In the genomic region with DNA sequence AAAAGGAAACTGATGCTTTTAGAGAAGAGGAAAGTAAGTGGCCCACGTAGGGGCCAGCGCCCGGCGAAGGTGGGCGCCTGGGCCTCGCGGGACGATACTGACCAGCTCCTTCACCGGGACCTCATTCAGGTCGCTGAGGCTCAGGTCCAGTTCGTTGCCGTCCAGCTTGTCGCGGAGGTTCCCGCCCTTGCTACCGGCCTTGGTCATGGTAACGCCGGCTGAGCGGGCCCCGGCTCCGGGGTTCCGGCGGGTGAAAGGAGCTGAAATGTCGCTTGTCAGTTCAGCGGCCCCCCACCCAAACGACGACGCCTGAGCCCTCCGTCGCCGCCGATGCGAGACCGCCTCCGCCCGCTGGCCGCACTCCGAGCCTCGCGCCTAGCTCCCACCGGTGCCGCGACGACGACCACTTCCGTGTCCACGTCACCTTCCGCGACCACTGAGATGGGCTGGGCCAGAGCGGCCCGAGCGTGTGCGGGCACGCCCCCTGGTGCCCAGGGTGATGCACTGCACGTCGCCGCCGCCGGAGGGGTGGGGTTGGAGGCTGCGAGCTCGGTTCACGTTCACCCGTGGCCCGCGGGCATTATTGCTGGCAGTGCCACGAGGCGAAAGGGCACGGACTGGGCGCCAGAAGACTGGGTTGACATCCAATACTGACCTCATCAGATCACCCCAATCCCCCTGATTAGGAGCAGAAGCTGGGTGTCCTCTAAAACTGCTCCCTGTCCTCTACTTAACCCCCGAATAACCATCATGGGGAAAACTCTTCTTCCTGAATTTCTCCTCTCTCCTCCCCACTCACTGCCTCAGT, we compare ENCODE assay signal across 8 cellular contexts. TPM values are rescaled to one million over a fixed set of nuclear protein-coding genes. Genes with fewer than 3 reads are reported as not detected.
DNase-seq lines count a peak whose midpoint lies in the region; ATAC-seq and TF ChIP-seq lines count a peak whose summit lies in the region.

A gene (minus strand): TSS at position 413 of the 808 bp plus-strand sequence. CDS start 206 bp downstream, at position 207.

- H3K36me3 Mint-ChIP-seq in activated naive CD8-positive, alpha-beta T cell = peaks cover 6% of the 10 kb centered on the region
- H3K36me3 Mint-ChIP-seq in glutamatergic neuron (ENCODE audit: unreplicated experiment) (no peaks in the 10 kb centered on the region), osteocyte (ENCODE audit: unreplicated experiment) (peaks cover 19% of the 10 kb centered on the region)

- DNase-seq in HFF-Myc (ENCODE audit: extremely low read depth, low read depth) (peak; percentile 44), MV-4-11 (lab: John Stamatoyannopoulos, UW) (peak; percentile 76), SKM-1 treated with dmso at 0.1 percent for 144 hours (lab: John Stamatoyannopoulos, UW; ENCODE audit: unreplicated experiment) (peak; percentile 68), glutamatergic neuron (peak; percentile 93), osteocyte (ENCODE audit: extremely low spot score, unreplicated experiment) (peak; percentile 98), thoracic aorta (ENCODE audit: low spot score) (peak; percentile 68)

- H3K9me3 ChIP-seq in thoracic aorta = no peaks in the 10 kb centered on the region

- H3K4me3 ChIP-seq in HFF-Myc (replicated peaks; ENCODE audit: low read depth, low read length) (peak within 1 kb of the TSS; percentile 100), thoracic aorta (peak within 1 kb of the TSS; percentile 91)

- peak; percentile 87 for TF ChIP-seq CTCF in HFF-Myc (IDR thresholded peaks at IDR 0.05; ENCODE audit: low read depth, low read length, missing control alignments)
- peak; percentile 99 for TF ChIP-seq CTCF in glutamatergic neuron (IDR thresholded peaks at IDR 0.05; ENCODE audit: partially characterized antibody, unreplicated experiment)
- peak; percentile 97 for TF ChIP-seq CTCF in osteocyte (IDR thresholded peaks at IDR 0.05)
- peak; percentile 97 for TF ChIP-seq CTCF in thoracic aorta (IDR thresholded peaks at IDR 0.05)

- no peaks in the 10 kb centered on the region for H3K27me3 Mint-ChIP-seq in activated naive CD8-positive, alpha-beta T cell
- H3K27me3 Mint-ChIP-seq in glutamatergic neuron (ENCODE audit: unreplicated experiment) (peaks cover 4% of the 10 kb centered on the region), osteocyte (ENCODE audit: unreplicated experiment) (no peaks in the 10 kb centered on the region)

- peak; percentile 96 for ATAC-seq in thoracic aorta (ENCODE audit: insufficient number of reproducible peaks, low FRiP score, low read depth)

- peaks cover 31% of the 10 kb centered on the region for H3K4me1 Mint-ChIP-seq in activated naive CD8-positive, alpha-beta T cell (ENCODE audit: low read depth)
- H3K4me1 Mint-ChIP-seq in glutamatergic neuron (ENCODE audit: low read depth, unreplicated experiment) = peaks cover 6% of the 10 kb centered on the region
- H3K4me1 Mint-ChIP-seq in osteocyte (ENCODE audit: unreplicated experiment) = peaks cover 25% of the 10 kb centered on the region

- TF ChIP-seq POLR2A in GM10847 (IDR thresholded peaks at IDR 0.05; ENCODE audit: extremely low read depth, insufficient read length) = peak; percentile 89

- H3K27ac Mint-ChIP-seq in activated naive CD8-positive, alpha-beta T cell = peak within 1 kb of the TSS; percentile 95
- peak within 1 kb of the TSS; percentile 33 for H3K27ac Mint-ChIP-seq in glutamatergic neuron (ENCODE audit: unreplicated experiment)
- H3K27ac Mint-ChIP-seq in osteocyte (ENCODE audit: unreplicated experiment) = peak within 1 kb of the TSS; percentile 73

- peaks cover 25% of the 10 kb centered on the region for H3K36me3 ChIP-seq in thoracic aorta

- peaks cover 11 to 24% of the 10 kb centered on the region in 2 donors for H3K4me1 ChIP-seq in thoracic aorta (ENCODE audit: control insufficient read depth in 1 of 2, low read depth in 2 of 2)

- H3K27me3 ChIP-seq in thoracic aorta (replicated peaks; ENCODE audit: insufficient read depth) = no peaks in the 10 kb centered on the region

- H3K9me3 Mint-ChIP-seq in activated naive CD8-positive, alpha-beta T cell (ENCODE audit: low read depth) = no peaks in the 10 kb centered on the region
- H3K9me3 Mint-ChIP-seq in glutamatergic neuron (ENCODE audit: unreplicated experiment) (peaks cover 3% of the 10 kb centered on the region), osteocyte (ENCODE audit: unreplicated experiment) (no peaks in the 10 kb centered on the region)

- H3K27ac ChIP-seq in thoracic aorta = peak within 1 kb of the TSS; percentile 70 to 72

- H3K4me3 Mint-ChIP-seq in activated naive CD8-positive, alpha-beta T cell = peak within 1 kb of the TSS; percentile 99
- H3K4me3 Mint-ChIP-seq in glutamatergic neuron (ENCODE audit: unreplicated experiment) = peak within 1 kb of the TSS; percentile 93
- H3K4me3 Mint-ChIP-seq in osteocyte (ENCODE audit: unreplicated experiment) = peak within 1 kb of the TSS; percentile 93

RNA-seq across cellular contexts. Expression of the gene that starts here (rescaled TPM):
- total RNA-seq in glutamatergic neuron (ENCODE audit: unreplicated experiment) (73.9 TPM), osteocyte (87.0 and 87.2 TPM in 2 replicates), thoracic aorta (10 to 100 TPM; 55.6 to 96.4 TPM)

Comparison
In these comparisons a context has a peak if more than half of its experiments do, and no peak if none do; other contexts are left out.
1. Peak in every context shown above with its lines: DNase-seq, ATAC-seq, H3K4me3 ChIP-seq and H3K27ac ChIP-seq.
2. DNase-seq: peak in every context shown above with its lines; median percentile 98 in osteocyte; 93 in glutamatergic neuron; 76 in MV-4-11; 68 in SKM-1 treated with dmso at 0.1 percent for 144 hours; 68 in thoracic aorta; 44 in HFF-Myc.
3. H3K27ac Mint-ChIP-seq: peak in every context shown above with its lines; median percentile 95 in activated naive CD8-positive, alpha-beta T cell; 73 in osteocyte; 33 in glutamatergic neuron.